ENCODE assay signal across 8 cellular contexts in the genomic region with DNA sequence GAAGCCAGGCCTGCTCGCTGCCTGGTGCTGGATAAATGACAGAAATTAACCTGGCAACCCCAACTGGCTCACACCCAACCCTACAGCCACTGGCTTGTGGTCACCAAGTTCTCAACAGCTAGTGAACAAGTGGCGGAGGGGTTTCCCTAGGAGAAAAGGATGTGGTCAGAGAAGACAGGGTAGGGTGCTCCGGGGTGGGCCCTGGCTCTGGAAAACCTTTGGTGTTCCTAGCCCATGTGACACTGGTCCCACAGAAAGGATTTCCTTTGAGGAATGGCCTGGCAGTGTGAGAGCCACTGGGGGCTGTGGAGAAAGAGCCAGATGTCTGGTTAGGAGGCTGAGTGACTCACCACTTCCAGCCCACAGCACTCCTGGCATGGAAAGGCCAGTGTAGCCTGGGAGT. TPM values are rescaled to one million over a fixed set of nuclear protein-coding genes. Genes with fewer than 3 reads are reported as not detected.
A peak's percentile ranks its signal among the peaks of the same experiment; 100 is the strongest.
DNase-seq lines count a peak whose midpoint lies in the region; TF ChIP-seq lines count a peak whose summit lies in the region.

No MANE protein-coding gene starts in this region.

- no peak for TF ChIP-seq CTCF in brain microvascular endothelial cell (IDR thresholded peaks at IDR 0.05; ENCODE audit: low read depth, low read length, missing control alignments)

- H3K4me3 ChIP-seq in brain microvascular endothelial cell (ENCODE audit: low read depth, low read length) = no peak overlapping the region

- in situ Hi-C loops in brain microvascular endothelial cell (cut with HindIII; ENCODE audit: low pct_ligation_motif_present, low sequenced_read_pairs) = no loop called here

- peaks cover 7% of the 10 kb centered on the region; the same call in 1 of the 2 replicates for H3K36me3 ChIP-seq in KOPT-K1 (ENCODE audit: insufficient read depth, low read length)
- H3K36me3 ChIP-seq in brain microvascular endothelial cell (replicated peaks) = no peaks in the 10 kb centered on the region

- H3K27me3 ChIP-seq in brain microvascular endothelial cell (replicated peaks) = no peaks in the 10 kb centered on the region

- DNase-seq in EL = peak; percentile 88
- peak; percentile 54 for DNase-seq in brain microvascular endothelial cell
- peak; percentile 90 for DNase-seq in myocyte (ENCODE audit: low read depth)
- DNase-seq in activated gamma-delta T cell (lab: John Stamatoyannopoulos, UW) = no peak
- DNase-seq in activated CD8-positive, alpha-beta memory T cell treated with anti-CD3 and anti-CD28 coated beads for 24 hours = no peak
- DNase-seq in NCI-H1417 (lab: John Stamatoyannopoulos, UW) = no peak
- DNase-seq in activated CD4-positive, alpha-beta T cell treated with anti-CD3 and anti-CD28 coated beads, Interleukin-2, amount 50 U/mL, for 48 hours = no peak

- H3K9me3 ChIP-seq in KOPT-K1 (ENCODE audit: insufficient read depth, low read length, poor library complexity, severe bottlenecking) = no peaks in the 10 kb centered on the region

- peak overlapping the region; percentile 2 for H3K27ac ChIP-seq in KOPT-K1 (ENCODE audit: low read depth, low read length, poor library complexity, severe bottlenecking)
- peak overlapping the region; percentile 2 for H3K27ac ChIP-seq in brain microvascular endothelial cell

RNA-seq across cellular contexts. Expression of a gene that starts 8.7 kb away (rescaled TPM):
- total RNA-seq in myocyte = 5.2 and 5.9 TPM in 2 replicates
- 2.3 TPM for polyA plus RNA-seq in myocyte (2012)

RNA-seq across cellular contexts. Expression of a gene that starts 27.1 kb away (rescaled TPM):
- total RNA-seq in myocyte = 67.1 and 69.5 TPM in 2 replicates
- polyA plus RNA-seq in myocyte (2012) = 63.7 TPM

Comparison
In these comparisons a context has a peak if more than half of its experiments do, and no peak if none do; other contexts are left out.
1. DNase-seq: peak in EL (single experiment), brain microvascular endothelial cell (single experiment) and myocyte (single experiment); none in activated gamma-delta T cell (single experiment), activated CD8-positive, alpha-beta memory T cell treated with anti-CD3 and anti-CD28 coated beads for 24 hours (single experiment), NCI-H1417 (0 of 3) and activated CD4-positive, alpha-beta T cell treated with anti-CD3 and anti-CD28 coated beads, Interleukin-2, amount 50 U/mL, for 48 hours (0 of 2).